8 cellular contexts compared by ENCODE assay signal in the genomic region with DNA sequence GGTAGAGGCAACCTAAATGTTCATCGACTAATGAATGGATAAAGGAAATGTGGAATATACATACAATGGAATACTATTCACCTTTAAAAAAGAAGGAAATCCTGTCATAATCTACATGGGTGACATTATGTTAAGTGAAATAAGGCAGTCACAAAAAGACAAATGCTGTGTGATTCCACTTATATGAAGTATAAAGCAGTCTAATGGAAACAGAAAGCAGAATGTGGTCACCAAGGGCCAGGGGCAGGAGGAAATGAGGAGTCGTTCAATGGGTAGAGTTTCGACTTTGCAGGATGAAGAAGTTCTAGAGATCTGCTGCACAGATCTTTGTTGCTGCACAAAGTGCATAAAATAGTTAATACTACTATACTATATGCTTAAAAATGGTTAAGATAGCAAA. TPM values are rescaled to one million over a fixed set of nuclear protein-coding genes. Genes with fewer than 3 reads are reported as not detected.
DNase-seq lines count a peak whose midpoint lies in the region; ATAC-seq and TF ChIP-seq lines count a peak whose summit lies in the region.

No MANE protein-coding gene starts in this region.

- H3K4me3 ChIP-seq in gastrocnemius medialis: no peak overlapping the region

- POLR2A ChIA-PET in activated CD4-positive, alpha-beta memory T cell treated with anti-CD3 and anti-CD28 coated beads, Interleukin-2, amount 10 ng/mL, durations not matched to agents 7 days and 5 days (lab: Charles Lee): interaction anchor here (0.9 to 6.9 kb wide), 3 partner anchors 8 to 28 kb away, joined by 3 to 59 read pairs (median 3); partner anchors contain the start of gene DIPK1A

- H3K27me3 Mint-ChIP-seq in activated CD4-positive, alpha-beta memory T cell treated with anti-CD3 and anti-CD28 coated beads, Interleukin-2, amount 10 ng/mL, durations not matched to agents 7 days and 5 days: no peaks in the 10 kb centered on the region

- H3K27ac Mint-ChIP-seq in activated CD4-positive, alpha-beta memory T cell treated with anti-CD3 and anti-CD28 coated beads, Interleukin-2, amount 10 ng/mL, durations not matched to agents 7 days and 5 days: peak overlapping the region; percentile 31

- peak overlapping the region; percentile 5 for H3K4me3 Mint-ChIP-seq in activated CD4-positive, alpha-beta memory T cell treated with anti-CD3 and anti-CD28 coated beads, Interleukin-2, amount 10 ng/mL, durations not matched to agents 7 days and 5 days

- H3K27me3 ChIP-seq in gastrocnemius medialis: no peaks in the 10 kb centered on the region

- CTCF ChIA-PET in activated CD4-positive, alpha-beta memory T cell treated with anti-CD3 and anti-CD28 coated beads, Interleukin-2, amount 10 ng/mL, durations not matched to agents 7 days and 5 days (lab: Charles Lee): interaction anchor here (1.0 to 7.4 kb wide), 6 partner anchors 7 to 97 kb away, joined by 3 to 63 read pairs (median 6); partner anchors contain the start of gene DIPK1A

- H3K36me3 Mint-ChIP-seq in activated CD4-positive, alpha-beta memory T cell treated with anti-CD3 and anti-CD28 coated beads, Interleukin-2, amount 10 ng/mL, durations not matched to agents 7 days and 5 days (ENCODE audit: low read depth): peaks cover 3% of the 10 kb centered on the region

- peak overlapping the region in 1 of 4 donors; percentile 57 for H3K27ac ChIP-seq in gastrocnemius medialis

- no peaks in the 10 kb centered on the region for H3K9me3 Mint-ChIP-seq in activated CD4-positive, alpha-beta memory T cell treated with anti-CD3 and anti-CD28 coated beads, Interleukin-2, amount 10 ng/mL, durations not matched to agents 7 days and 5 days

- no peak for TF ChIP-seq CTCF in gastrocnemius medialis (IDR thresholded peaks at IDR 0.05 in 4 of 5, conservative IDR thresholded peaks at IDR 0.05 in 1 of 5)

- peak; percentile 64 for DNase-seq in CD1c-positive myeloid dendritic cell (ENCODE audit: extremely low spot score)
- peak; percentile 71 for DNase-seq in activated CD4-positive, alpha-beta memory T cell treated with anti-CD3 and anti-CD28 coated beads, Interleukin-2, amount 10 ng/mL, durations not matched to agents 7 days and 5 days
- DNase-seq in SW 1271 (lab: John Stamatoyannopoulos, UW): no peak
- DNase-seq in gastrocnemius medialis: no peak
- DNase-seq in GM03348 (ENCODE audit: low spot score): no peak
- DNase-seq in NK-92 treated with Interleukin-12 subunit alpha and Interleukin-12 subunit beta, amount 100 ng/mL, for 24 hours (lab: John Stamatoyannopoulos, UW): no peak

- no peak for TF ChIP-seq POLR2A in gastrocnemius medialis (IDR thresholded peaks at IDR 0.05)

- H3K4me1 Mint-ChIP-seq in activated CD4-positive, alpha-beta memory T cell treated with anti-CD3 and anti-CD28 coated beads, Interleukin-2, amount 10 ng/mL, durations not matched to agents 7 days and 5 days: peaks cover 37% of the 10 kb centered on the region

- intact Hi-C loops in gastrocnemius medialis (cut with DNase I; ENCODE audit: low total_unique reads): loop anchor here (2.0 kb wide), 1 partner anchor 19 kb away; no protein-coding TSS in a partner anchor

- H3K4me1 ChIP-seq in gastrocnemius medialis: peaks cover 38 to 46% of the 10 kb centered on the region in 2 donors

- ATAC-seq in GM19372 (IDR thresholded peaks at IDR 0.05; ENCODE audit: low read depth, unreplicated experiment): peak; percentile 75
- peak; percentile 60 for ATAC-seq in HG03139 (IDR thresholded peaks at IDR 0.05; ENCODE audit: unreplicated experiment)
- no peak for ATAC-seq in gastrocnemius medialis

- no peaks in the 10 kb centered on the region for H3K36me3 ChIP-seq in gastrocnemius medialis

- no peaks in the 10 kb centered on the region for H3K9me3 ChIP-seq in gastrocnemius medialis

- in situ Hi-C loops in gastrocnemius medialis (cut with MboI; ENCODE audit: low sequenced_read_pairs in 4 of 4): no loop called here

RNA-seq across cellular contexts. Expression of gene DIPK1A, which starts 7.8 kb away (rescaled TPM):
- total RNA-seq in activated CD4-positive, alpha-beta memory T cell treated with anti-CD3 and anti-CD28 coated beads, Interleukin-2, amount 10 ng/mL, durations not matched to agents 7 days and 5 days: 10 to 100 TPM; 12.7 to 17.2 TPM
- 1 to 10 TPM; 3.3 to 9.2 (median 4.7) TPM for total RNA-seq in gastrocnemius medialis

Comparison
In these comparisons a context has a peak if more than half of its experiments do, and no peak if none do; other contexts are left out.
1. DNase-seq: peak in CD1c-positive myeloid dendritic cell (single experiment) and activated CD4-positive, alpha-beta memory T cell treated with anti-CD3 and anti-CD28 coated beads, Interleukin-2, amount 10 ng/mL, durations not matched to agents 7 days and 5 days (single experiment); none in SW 1271 (0 of 2), gastrocnemius medialis (0 of 2), GM03348 (single experiment) and NK-92 treated with Interleukin-12 subunit alpha and Interleukin-12 subunit beta, amount 100 ng/mL, for 24 hours (single experiment).
2. ATAC-seq: peak in GM19372 (single experiment) and HG03139 (single experiment); none in gastrocnemius medialis (0 of 2).